ENCODE assay signal across 8 cellular contexts in the genomic region with DNA sequence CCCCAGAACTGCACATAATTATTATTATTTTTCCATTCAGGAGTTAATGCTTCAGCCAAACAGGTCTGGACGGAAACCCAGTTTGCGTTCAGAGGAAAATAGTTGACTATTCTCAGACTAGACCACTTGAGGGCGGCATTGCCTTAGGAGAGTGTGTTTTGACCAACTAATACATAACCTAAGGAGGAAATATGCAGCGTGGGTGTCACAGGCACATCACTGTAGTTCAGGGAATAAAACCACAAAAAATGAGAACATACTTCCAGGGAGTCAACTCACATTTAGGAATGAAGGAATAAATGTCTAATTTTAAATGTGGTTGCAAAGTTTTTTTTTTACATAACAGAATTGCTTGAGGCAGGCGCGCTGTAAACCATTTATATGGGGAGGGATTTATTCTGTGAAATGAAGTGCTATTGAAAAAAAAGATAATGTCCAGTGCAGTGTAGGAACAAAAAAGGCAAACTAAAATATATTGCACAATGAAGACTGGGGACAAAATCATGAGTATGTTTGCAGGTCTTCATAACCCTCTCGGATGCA.
A peak's percentile ranks its signal among the peaks of the same experiment; 100 is the strongest.
DNase-seq lines count a peak whose midpoint lies in the region; ATAC-seq, FAIRE-seq and TF ChIP-seq lines count a peak whose summit lies in the region.

No MANE protein-coding gene starts in this region.

- FAIRE-seq in RCC 7860 (lab: Jason Lieb, UNC), result peak; percentile 71

- no peaks in the 10 kb centered on the region for H3K9me3 ChIP-seq in parathyroid adenoma (ENCODE audit: control insufficient read depth, low read length)

- H3K27me3 ChIP-seq in parathyroid adenoma (ENCODE audit: control insufficient read depth, insufficient read depth, low read length), result no peaks in the 10 kb centered on the region

- H2AFZ ChIP-seq in parathyroid adenoma, result no peak overlapping the region

- ATAC-seq in GM21515 (IDR thresholded peaks at IDR 0.05; ENCODE audit: unreplicated experiment), result peak; percentile 85

- H3K4me3 ChIP-seq in parathyroid adenoma (ENCODE audit: low read depth, low read length), result no peak overlapping the region

- H3K4me1 ChIP-seq in parathyroid adenoma, result no peaks in the 10 kb centered on the region

- peak; percentile 53 for TF ChIP-seq CTCF in parathyroid adenoma (IDR thresholded peaks at IDR 0.05)

- no peak overlapping the region for H3K27ac ChIP-seq in parathyroid adenoma

- no peaks in the 10 kb centered on the region for H3K36me3 ChIP-seq in parathyroid adenoma (ENCODE audit: control insufficient read depth, insufficient read depth, low read length)

- no peak overlapping the region for H3K4me2 ChIP-seq in parathyroid adenoma (ENCODE audit: low read length)

- no peak overlapping the region for H3K9ac ChIP-seq in parathyroid adenoma

- no peaks in the 10 kb centered on the region for H3K79me2 ChIP-seq in parathyroid adenoma

- DNase-seq in ELR (ENCODE audit: low read depth) (peak; percentile 83), HUDEP-2 (lab: John Stamatoyannopoulos, UW; ENCODE audit: unreplicated experiment in 76 of 76) (peak in 40 of 76 experiments; percentile 1 to 61 (median 22)), RCC 7860 (ENCODE audit: low spot score) (peak; percentile 51), germinal center (ENCODE audit: low spot score) (peak; percentile 59), GOT3 (lab: John Stamatoyannopoulos, UW) (no peak)
- peak; percentile 69 for DNase-seq in activated effector memory CD4-positive, alpha-beta T cell treated with anti-CD3 and anti-CD28 coated beads, Interleukin-2, amount 50 U/mL, for 16 hours
